Comparison of ENCODE assay signal across 2 cellular contexts in genomic region chr22:46627806-46628482, GRCh38.
TF ChIP-seq lines count a peak whose summit lies in the region.

No MANE protein-coding gene starts in this region.

TF ChIP-seq in GM23338, 12 proteins besides CTCF, POLR2A, EP300 and RAD21:
- no peak for TF ChIP-seq REST (IDR thresholded peaks at IDR 0.05; ENCODE audit: unreplicated experiment)
- TF ChIP-seq ZNF114 (CRISPR knock-in tag; IDR thresholded peaks at IDR 0.05): no peak
- TF ChIP-seq CREB1 (CRISPR knock-in tag; IDR thresholded peaks at IDR 0.05; ENCODE audit: low read depth): no peak
- no peak for TF ChIP-seq EZH2 (IDR thresholded peaks at IDR 0.05; ENCODE audit: low read depth, unreplicated experiment)
- no peak for TF ChIP-seq JUNB (IDR thresholded peaks at IDR 0.05; ENCODE audit: unreplicated experiment)
- TF ChIP-seq ETS1 (IDR thresholded peaks at IDR 0.05): no peak
- no peak for TF ChIP-seq ZNF462 (CRISPR knock-in tag; IDR thresholded peaks at IDR 0.05)
- no peak for TF ChIP-seq EZH2phosphoT487 (IDR thresholded peaks at IDR 0.05; ENCODE audit: unreplicated experiment)
- no peak for TF ChIP-seq ZNF331 (CRISPR knock-in tag; IDR thresholded peaks at IDR 0.05; ENCODE audit: low read depth)

TF ChIP-seq in WTC11, 78 proteins besides CTCF, POLR2A, EP300 and RAD21 (continued from another document):
- TF ChIP-seq ZNF121 (CRISPR knock-in tag; IDR thresholded peaks at IDR 0.05): no peak
- TF ChIP-seq E2F1 (CRISPR knock-in tag; IDR thresholded peaks at IDR 0.05): no peak
- TF ChIP-seq TEAD4 (CRISPR knock-in tag; IDR thresholded peaks at IDR 0.05): no peak
- TF ChIP-seq GRHL2 (CRISPR knock-in tag; IDR thresholded peaks at IDR 0.05; ENCODE audit: insufficient replicate concordance, severe bottlenecking): no peak
- no peak for TF ChIP-seq KAT7 (CRISPR knock-in tag; IDR thresholded peaks at IDR 0.05; ENCODE audit: borderline replicate concordance)
- no peak for TF ChIP-seq CBFB (CRISPR knock-in tag; IDR thresholded peaks at IDR 0.05; ENCODE audit: low read depth)
- TF ChIP-seq NR3C1 (CRISPR knock-in tag; conservative IDR thresholded peaks at IDR 0.05; ENCODE audit: low read depth): no peak
- TF ChIP-seq PREB (CRISPR knock-in tag; IDR thresholded peaks at IDR 0.05; ENCODE audit: borderline replicate concordance): no peak
